ENCODE assay signal across 1 cellular context in genomic region chr16:11402051-11402744, GRCh38.
A peak's percentile ranks its signal among the peaks of the same experiment; 100 is the strongest.
TF ChIP-seq lines count a peak whose summit lies in the region.

No MANE protein-coding gene starts in this region.

TF ChIP-seq in K562, 482 proteins besides CTCF, POLR2A, EP300 and RAD21:
- no peak for TF ChIP-seq PHF20 (IDR thresholded peaks at IDR 0.05; ENCODE audit: partially characterized antibody)
- TF ChIP-seq TCFL5 (CRISPR knock-in tag; conservative IDR thresholded peaks at IDR 0.05), result no peak
- TF ChIP-seq L3MBTL2 (IDR thresholded peaks at IDR 0.05), result peak; percentile 44
- no peak for TF ChIP-seq HMGXB4 (CRISPR knock-in tag; IDR thresholded peaks at IDR 0.05)
- TF ChIP-seq SAFB (IDR thresholded peaks at IDR 0.05; ENCODE audit: borderline replicate concordance, low read depth, low read length), result no peak
- TF ChIP-seq SIRT6 (IDR thresholded peaks at IDR 0.05; ENCODE audit: low read depth, low read length), result no peak
- no peak for TF ChIP-seq EZH2 (IDR thresholded peaks at IDR 0.05; ENCODE audit: borderline replicate concordance, low read depth, low read length)
- peak; percentile 22 for TF ChIP-seq CTCFL (IDR thresholded peaks at IDR 0.05; ENCODE audit: borderline replicate concordance, insufficient read depth, low read depth, low read length, poor library complexity, severe bottlenecking)
- no peak for TF ChIP-seq GTF2E2 (tag; IDR thresholded peaks at IDR 0.05)
- no peak for TF ChIP-seq SAFB2 (IDR thresholded peaks at IDR 0.05; ENCODE audit: borderline replicate concordance, low read depth, low read length, severe bottlenecking)
- no peak for TF ChIP-seq SIX5 (IDR thresholded peaks at IDR 0.05; ENCODE audit: borderline replicate concordance in 1 of 2, insufficient read depth in 1 of 2, low read depth in 1 of 2, low read length in 2 of 2)
- TF ChIP-seq TCF7 (IDR thresholded peaks at IDR 0.05; ENCODE audit: borderline replicate concordance), result no peak
- no peak for TF ChIP-seq PHF8 (IDR thresholded peaks at IDR 0.05; ENCODE audit: borderline replicate concordance, low read length)
